In the genomic region with DNA sequence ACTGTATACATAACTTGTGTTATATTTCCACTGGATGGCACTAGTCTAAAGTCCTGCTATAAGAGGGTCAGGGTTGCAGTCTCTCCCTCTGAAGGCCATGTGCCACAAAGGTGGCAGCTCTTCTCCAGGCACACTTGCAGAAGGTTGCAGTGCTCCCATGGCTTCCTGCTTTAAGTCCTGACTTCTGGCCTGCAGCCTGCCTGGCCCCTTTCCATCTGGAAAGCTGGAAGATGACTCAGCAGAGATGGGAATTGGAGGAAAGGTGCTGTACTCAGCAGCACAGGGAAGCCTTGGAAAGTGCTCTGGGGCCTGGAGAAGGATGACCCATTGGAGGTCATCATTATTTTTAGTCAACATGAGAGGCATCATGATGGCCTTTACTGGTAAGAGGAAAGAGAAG, we compare ENCODE assay signal across 9 cellular contexts. TPM values are rescaled to one million over a fixed set of nuclear protein-coding genes. Genes with fewer than 3 reads are reported as not detected.
DNase-seq lines count a peak whose midpoint lies in the region; ATAC-seq and TF ChIP-seq lines count a peak whose summit lies in the region.
"Had no signal": no experiment of that assay in that cellular context is flagged by ENCODE, and none has a peak within 500 bp of the region (broad histone marks: within the 10 kb centered on the region; RNA-seq: fewer than 3 reads in every experiment).

No MANE protein-coding gene starts in this region.

- DNase-seq in NCI-H2171 treated with DMSO at 0.1 percent for 48 hours (lab: John Stamatoyannopoulos, UW): peak; percentile 21
- no peak for DNase-seq in NCI-H2171 (lab: John Stamatoyannopoulos, UW)
- peak; percentile 28 for DNase-seq in brain microvascular endothelial cell
- DNase-seq in left colon: peak; percentile 5 to 41
- DNase-seq in uterus: peak; percentile 63 to 65
- DNase-seq in retina: no peak
- DNase-seq in HUDEP-2 (lab: John Stamatoyannopoulos, UW; ENCODE audit: unreplicated experiment in 76 of 76): no peak
- DNase-seq in NCI-H1436 (lab: John Stamatoyannopoulos, UW): no peak
- DNase-seq: NCI-H2107 had no signal

- no peak for ATAC-seq in left colon

- no peak overlapping the region for H3K4me3 ChIP-seq in brain microvascular endothelial cell (ENCODE audit: low read depth, low read length)
- H3K4me3 ChIP-seq in uterus: no peak overlapping the region

- no peaks in the 10 kb centered on the region for H3K4me1 ChIP-seq in uterus

- TF ChIP-seq CTCF in brain microvascular endothelial cell (IDR thresholded peaks at IDR 0.05; ENCODE audit: low read depth, low read length, missing control alignments) (no peak), uterus (IDR thresholded peaks at IDR 0.05) (no peak)

- no peaks in the 10 kb centered on the region for H3K9me3 ChIP-seq in uterus

- H3K27me3 ChIP-seq in brain microvascular endothelial cell (replicated peaks) (no peaks in the 10 kb centered on the region), uterus (no peaks in the 10 kb centered on the region)

- H3K36me3 ChIP-seq in brain microvascular endothelial cell (replicated peaks) (no peaks in the 10 kb centered on the region), uterus (no peaks in the 10 kb centered on the region)

- in situ Hi-C loops in brain microvascular endothelial cell (cut with HindIII; ENCODE audit: low pct_ligation_motif_present, low sequenced_read_pairs): no loop called here

- H3K27ac ChIP-seq in brain microvascular endothelial cell (no peak overlapping the region), uterus (no peak overlapping the region)

- no peak for TF ChIP-seq POLR2A in uterus (IDR thresholded peaks at IDR 0.05)

- intact Hi-C loops in left colon (cut with DNase I, micrococcal nuclease): no loop called here
- intact Hi-C loops in uterus (cut with DNase I; ENCODE audit: low total_unique reads): no loop called here

RNA-seq across cellular contexts. Expression of gene MRPL3, which starts 40.9 kb away (rescaled TPM):
- total RNA-seq in left colon (10 to 100 TPM; 52.4 to 65.4 TPM), uterus (100 to 1,000 TPM in 2 of 4 donors, 10 to 100 TPM in 2; 63.7 to 137 (median 114) TPM)

Comparison
In these comparisons a context has a peak if more than half of its experiments do, and no peak if none do; other contexts are left out.
1. DNase-seq: peak in NCI-H2171 treated with DMSO at 0.1 percent for 48 hours (single experiment), brain microvascular endothelial cell (single experiment), left colon (2 of 2) and uterus (2 of 2); none in NCI-H2171 (single experiment), retina (single experiment), HUDEP-2 (0 of 76) and NCI-H1436 (single experiment).